26 cellular contexts compared by ENCODE assay signal in genomic region chr10:45197816-45198595, GRCh38.
"Had no signal": no experiment of that assay in that cellular context is flagged by ENCODE, and none has a peak within 500 bp of the region (broad histone marks: within the 10 kb centered on the region; RNA-seq: fewer than 3 reads in every experiment).

No MANE protein-coding gene starts in this region.

- H3K27me3 Mint-ChIP-seq: activated CD4-positive, alpha-beta T cell treated with anti-CD3 and anti-CD28 coated beads for 36 hours; dendritic cell treated with granulocyte-macrophage colony-stimulating factor and Interleukin-4, amounts not matched to agents 40 ng/mL and 50 ng/mL, for 4 days had no signal

- H3K9me3 Mint-ChIP-seq: activated naive CD4-positive, alpha-beta T cell treated with anti-CD3 and anti-CD28 coated beads, Interleukin-2, amount 50 U/mL, for 72 hours; activated T-cell treated with anti-CD3 and anti-CD28 coated beads, Interleukin-2, amount 50 U/mL, for 72 hours; dendritic cell treated with granulocyte-macrophage colony-stimulating factor and Interleukin-4, amounts not matched to agents 40 ng/mL and 50 ng/mL, for 4 days; endodermal cell; nephron; stimulated activated naive B cell treated with anti-CD40 and anti-IgM and Interleukin-4, amounts not matched to agents 10 μg/mL and 1 μg/mL and 100 μg/mL, for 72 hours had no signal

- ATAC-seq: activated CD4-positive, alpha-beta T cell treated with anti-CD3 and anti-CD28 coated beads for 36 hours; activated naive CD4-positive, alpha-beta T cell treated with anti-CD3 and anti-CD28 coated beads, Interleukin-2, amount 50 U/mL, for 72 hours; activated T-cell treated with anti-CD3 and anti-CD28 coated beads, Interleukin-2, amount 50 U/mL, for 72 hours; mucosa of descending colon; stimulated activated naive B cell treated with anti-CD40 and anti-IgM and Interleukin-4, amounts not matched to agents 10 μg/mL and 1 μg/mL and 100 μg/mL, for 72 hours had no signal

- H3K27ac Mint-ChIP-seq: activated CD4-positive, alpha-beta T cell treated with anti-CD3 and anti-CD28 coated beads for 36 hours; activated naive CD4-positive, alpha-beta T cell treated with anti-CD3 and anti-CD28 coated beads, Interleukin-2, amount 50 U/mL, for 72 hours; activated T-cell treated with anti-CD3 and anti-CD28 coated beads, Interleukin-2, amount 50 U/mL, for 72 hours; dendritic cell treated with granulocyte-macrophage colony-stimulating factor and Interleukin-4, amounts not matched to agents 40 ng/mL and 50 ng/mL, for 4 days; endodermal cell; nephron; stimulated activated naive B cell treated with anti-CD40 and anti-IgM and Interleukin-4, amounts not matched to agents 10 μg/mL and 1 μg/mL and 100 μg/mL, for 72 hours had no signal

- H3K4me3 ChIP-seq: breast epithelium, esophagus muscularis mucosa, mucosa of descending colon, ovary, right atrium auricular region, smooth muscle cell, tibial nerve had no signal

- H3K4me1 ChIP-seq: breast epithelium, esophagus muscularis mucosa, heart right ventricle, left ventricle myocardium inferior, right atrium auricular region, tibial nerve had no signal

- H3K27ac ChIP-seq: breast epithelium, esophagus muscularis mucosa, heart right ventricle, left ventricle myocardium inferior, neutrophil, ovary, right atrium auricular region, tibial nerve had no signal

- H3K36me3 ChIP-seq: breast epithelium, esophagus muscularis mucosa, heart right ventricle, left ventricle myocardium inferior, neutrophil, ovary, right atrium auricular region, tibial nerve had no signal

- H3K27me3 ChIP-seq: neutrophil, ovary, right atrium auricular region, tibial nerve had no signal

- DNase-seq: activated CD4-positive, alpha-beta T cell treated with anti-CD3 and anti-CD28 coated beads for 36 hours; activated CD4-positive, CD25-positive, alpha-beta regulatory T cell; activated naive CD4-positive, alpha-beta T cell; activated T-cell treated with anti-CD3 and anti-CD28 coated beads for 4 hours; activated T-cell treated with anti-CD3 and anti-CD28 coated beads, Interleukin-2, amount 50 U/mL, for 72 hours; central memory CD4-positive, alpha-beta T cell; foreskin melanocyte; kidney glomerular epithelial cell; left ventricle myocardium inferior; mucosa of descending colon; ovary; stimulated activated CD4-positive, alpha-beta T cell treated with anti-CD3 and anti-CD28 coated beads, Interleukin-1b, Interleukin-23, amount 100 ng/mL, for 48 hours; stimulated activated CD4-positive, alpha-beta T cell treated with anti-CD3 and anti-CD28 coated beads, Interleukin-4, amount 100 ng/mL, for 4 hours; stimulated activated CD8-positive, alpha-beta memory T cell treated with anti-CD3 and anti-CD28 coated beads, Interleukin-4, amount 100 ng/mL, for 48 hours; stimulated activated naive B cell treated with anti-CD40 and anti-IgM and Interleukin-4, amounts not matched to agents 10 μg/mL and 1 μg/mL and 100 μg/mL, for 72 hours had no signal

- H3K4me3 Mint-ChIP-seq: activated CD4-positive, alpha-beta T cell treated with anti-CD3 and anti-CD28 coated beads for 36 hours; activated T-cell treated with anti-CD3 and anti-CD28 coated beads, Interleukin-2, amount 50 U/mL, for 72 hours; dendritic cell treated with granulocyte-macrophage colony-stimulating factor and Interleukin-4, amounts not matched to agents 40 ng/mL and 50 ng/mL, for 4 days; endodermal cell; nephron; stimulated activated naive B cell treated with anti-CD40 and anti-IgM and Interleukin-4, amounts not matched to agents 10 μg/mL and 1 μg/mL and 100 μg/mL, for 72 hours had no signal

- H3K36me3 Mint-ChIP-seq: activated naive CD4-positive, alpha-beta T cell treated with anti-CD3 and anti-CD28 coated beads, Interleukin-2, amount 50 U/mL, for 72 hours; stimulated activated naive B cell treated with anti-CD40 and anti-IgM and Interleukin-4, amounts not matched to agents 10 μg/mL and 1 μg/mL and 100 μg/mL, for 72 hours had no signal

- H3K4me1 Mint-ChIP-seq: activated CD4-positive, alpha-beta T cell treated with anti-CD3 and anti-CD28 coated beads for 36 hours; endodermal cell; nephron; stimulated activated naive B cell treated with anti-CD40 and anti-IgM and Interleukin-4, amounts not matched to agents 10 μg/mL and 1 μg/mL and 100 μg/mL, for 72 hours had no signal
